In genomic region chr2:237857791-237858190, GRCh38 we compare ENCODE assay signal across 1 cellular context.
TF ChIP-seq lines count a peak whose summit lies in the region.

No MANE protein-coding gene starts in this region.

TF ChIP-seq in H1, 55 proteins besides CTCF, POLR2A, EP300 and RAD21:
- TF ChIP-seq SP2 (IDR thresholded peaks at IDR 0.05; ENCODE audit: low read length) = no peak
- TF ChIP-seq EGR1 (IDR thresholded peaks at IDR 0.05; ENCODE audit: borderline replicate concordance, low read depth, low read length) = no peak
- TF ChIP-seq HDAC2 (IDR thresholded peaks at IDR 0.05; ENCODE audit: borderline replicate concordance in 1 of 2, low read depth in 2 of 2, low read length in 2 of 2) = no peak
- no peak for TF ChIP-seq TBP (IDR thresholded peaks at IDR 0.05; ENCODE audit: low read depth, low read length)
- no peak for TF ChIP-seq BCL11A (IDR thresholded peaks at IDR 0.05; ENCODE audit: low read depth in 2 of 2, low read length in 2 of 2)
- no peak for TF ChIP-seq GABPA (IDR thresholded peaks at IDR 0.05; ENCODE audit: borderline replicate concordance, insufficient read depth, low read length)
- TF ChIP-seq SP1 (IDR thresholded peaks at IDR 0.05; ENCODE audit: low read depth, low read length) = no peak
- TF ChIP-seq EZH2 (IDR thresholded peaks at IDR 0.05; ENCODE audit: low read depth, low read length, severe bottlenecking) = no peak
